Comparison of ENCODE assay signal across 16 cellular contexts in genomic region chr3:61649381-61650170, GRCh38.
DNase-seq lines count a peak whose midpoint lies in the region; ATAC-seq and TF ChIP-seq lines count a peak whose summit lies in the region.
"Had no signal": no experiment of that assay in that cellular context is flagged by ENCODE, and none has a peak within 500 bp of the region (broad histone marks: within the 10 kb centered on the region; RNA-seq: fewer than 3 reads in every experiment).

No MANE protein-coding gene starts in this region.

- peaks cover 0 to 8% of the 10 kb centered on the region in 2 donors for H3K9me3 ChIP-seq in right atrium auricular region
- H3K9me3 ChIP-seq in osteoblast (ENCODE audit: low read depth, low read length): no peaks in the 10 kb centered on the region
- no peaks in the 10 kb centered on the region for H3K9me3 ChIP-seq in vagina
- no peaks in the 10 kb centered on the region for H3K9me3 ChIP-seq in right lobe of liver
- H3K9me3 ChIP-seq: MG63 had no signal

- peak overlapping the region; percentile 22 for H3K4me2 ChIP-seq in osteoblast (ENCODE audit: insufficient read depth, low read length)

- TF ChIP-seq CTCF in right atrium auricular region (IDR thresholded peaks at IDR 0.05): no peak
- TF ChIP-seq CTCF in brain (conservative IDR thresholded peaks at IDR 0.05): no peak
- no peak for TF ChIP-seq CTCF in osteoblast (IDR thresholded peaks at IDR 0.05; ENCODE audit: extremely low read depth, low read depth, low read length)
- no peak for TF ChIP-seq CTCF in vagina (IDR thresholded peaks at IDR 0.05)
- TF ChIP-seq CTCF in right lobe of liver (IDR thresholded peaks at IDR 0.05): no peak

- H3K27me3 ChIP-seq in right atrium auricular region: no peaks in the 10 kb centered on the region
- H3K27me3 ChIP-seq in osteoblast (ENCODE audit: insufficient read depth, low read length): no peaks in the 10 kb centered on the region
- H3K27me3 ChIP-seq in vagina: no peaks in the 10 kb centered on the region
- no peaks in the 10 kb centered on the region for H3K27me3 ChIP-seq in right lobe of liver
- H3K27me3 ChIP-seq: MG63 had no signal

- H3K4me3 ChIP-seq in right atrium auricular region: no peak overlapping the region
- H3K4me3 ChIP-seq in osteoblast (ENCODE audit: insufficient read depth, low read length): no peak overlapping the region
- H3K4me3 ChIP-seq in vagina: no peak overlapping the region
- H3K4me3 ChIP-seq in right lobe of liver: no peak overlapping the region
- H3K4me3 ChIP-seq: MG63 had no signal

- peaks cover 35% of the 10 kb centered on the region for H3K4me1 Mint-ChIP-seq in brain
- H3K4me1 Mint-ChIP-seq in stimulated activated memory B cell treated with anti-CD40 and anti-IgM and Interleukin-4, amounts not matched to agents 10 μg/mL and 1 μg/mL and 100 μg/mL, for 72 hours: no peaks in the 10 kb centered on the region
- H3K4me1 Mint-ChIP-seq: CD4-positive, CD25-positive, alpha-beta regulatory T cell had no signal

- peak overlapping the region in 1 of 5 experiments; percentile 29 for H3K4me3 Mint-ChIP-seq in brain
- H3K4me3 Mint-ChIP-seq in stimulated activated memory B cell treated with anti-CD40 and anti-IgM and Interleukin-4, amounts not matched to agents 10 μg/mL and 1 μg/mL and 100 μg/mL, for 72 hours: no peak overlapping the region
- H3K4me3 Mint-ChIP-seq: CD4-positive, CD25-positive, alpha-beta regulatory T cell had no signal

- H3K36me3 Mint-ChIP-seq in brain: peaks cover 28% of the 10 kb centered on the region
- H3K36me3 Mint-ChIP-seq in stimulated activated memory B cell treated with anti-CD40 and anti-IgM and Interleukin-4, amounts not matched to agents 10 μg/mL and 1 μg/mL and 100 μg/mL, for 72 hours: no peaks in the 10 kb centered on the region
- H3K36me3 Mint-ChIP-seq: CD4-positive, CD25-positive, alpha-beta regulatory T cell had no signal

- WGBS in right lobe of liver (ENCODE audit: insufficient coverage, low coverage, low lambda C conversion rate, missing lambda C conversion rate): 69% methylated on average over 4 of the region's 5 CpGs

- no peaks in the 10 kb centered on the region for H3K36me3 ChIP-seq in right atrium auricular region
- H3K36me3 ChIP-seq in osteoblast (ENCODE audit: insufficient read depth, low read length): no peaks in the 10 kb centered on the region
- no peaks in the 10 kb centered on the region for H3K36me3 ChIP-seq in vagina
- no peaks in the 10 kb centered on the region for H3K36me3 ChIP-seq in right lobe of liver
- H3K36me3 ChIP-seq: MG63 had no signal

- H2AFZ ChIP-seq in osteoblast (ENCODE audit: low read length): no peak overlapping the region

- H4K20me1 ChIP-seq in osteoblast (ENCODE audit: insufficient read depth, low read length): peaks cover 22% of the 10 kb centered on the region

- H3K4me1 ChIP-seq in right atrium auricular region (peaks cover 0 to 48% of the 10 kb centered on the region in 2 donors), osteoblast (ENCODE audit: insufficient read depth, low read length) (no peaks in the 10 kb centered on the region), vagina (peaks cover 21% of the 10 kb centered on the region), right lobe of liver (peaks cover 0 to 13% (median 3%) of the 10 kb centered on the region in 4 donors)

- ATAC-seq in left cardiac atrium (no peak), right lobe of liver (no peak), HG03342 (IDR thresholded peaks at IDR 0.05; ENCODE audit: unreplicated experiment) (no peak)
- ATAC-seq in stimulated activated memory B cell treated with anti-CD40 and anti-IgM and Interleukin-4, amounts not matched to agents 10 μg/mL and 1 μg/mL and 100 μg/mL, for 72 hours: no peak

- H3K27ac Mint-ChIP-seq in brain: peak overlapping the region in 3 of 5 experiments; percentile 61 to 81 (median 76)
- H3K27ac Mint-ChIP-seq in stimulated activated memory B cell treated with anti-CD40 and anti-IgM and Interleukin-4, amounts not matched to agents 10 μg/mL and 1 μg/mL and 100 μg/mL, for 72 hours: no peak overlapping the region
- H3K27ac Mint-ChIP-seq: CD4-positive, CD25-positive, alpha-beta regulatory T cell had no signal

- TF ChIP-seq POLR2A in vagina (IDR thresholded peaks at IDR 0.05) (no peak), right lobe of liver (IDR thresholded peaks at IDR 0.05) (no peak)

- H3K9me3 Mint-ChIP-seq in brain: peaks cover 0 to 25% (median 5%) of the 10 kb centered on the region in 5 experiments
- H3K9me3 Mint-ChIP-seq in stimulated activated memory B cell treated with anti-CD40 and anti-IgM and Interleukin-4, amounts not matched to agents 10 μg/mL and 1 μg/mL and 100 μg/mL, for 72 hours: no peaks in the 10 kb centered on the region

- H3K27ac ChIP-seq in right atrium auricular region (peak overlapping the region; percentile 30 to 42), osteoblast (ENCODE audit: low read depth, low read length) (no peak overlapping the region), vagina (peak overlapping the region; percentile 52), right lobe of liver (no peak overlapping the region)

- intact Hi-C loops in left cardiac atrium (cut with DNase I) (no loop called here), vagina (cut with DNase I) (no loop called here), right lobe of liver (cut with DNase I) (no loop called here)

- H3K27me3 Mint-ChIP-seq in brain: no peaks in the 10 kb centered on the region
- no peaks in the 10 kb centered on the region for H3K27me3 Mint-ChIP-seq in stimulated activated memory B cell treated with anti-CD40 and anti-IgM and Interleukin-4, amounts not matched to agents 10 μg/mL and 1 μg/mL and 100 μg/mL, for 72 hours
- H3K27me3 Mint-ChIP-seq: CD4-positive, CD25-positive, alpha-beta regulatory T cell had no signal

- peaks cover 47% of the 10 kb centered on the region for H3K79me2 ChIP-seq in osteoblast (ENCODE audit: insufficient read depth, low read length)

- no peak for DNase-seq in right atrium auricular region (ENCODE audit: low spot score)
- no peak for DNase-seq in left cardiac atrium
- DNase-seq in osteoblast (ENCODE audit: insufficient read length, low spot score, missing footprints): no peak
- DNase-seq in vagina (ENCODE audit: extremely low spot score in 2 of 2): no peak
- no peak for DNase-seq in right lobe of liver
- DNase-seq: Calu3; CD4-positive, CD25-positive, alpha-beta regulatory T cell; DMS79; KG1; NCI-H1105; NCI-H1694 treated with DMSO at 0.1 percent for 48 hours; NCI-H748 treated with DMSO at 0.1 percent for 48 hours had no signal

Comparison
In these comparisons a context has a peak if more than half of its experiments do, and no peak if none do; other contexts are left out.
1. H3K27ac ChIP-seq: peak in right atrium auricular region (2 of 2) and vagina (single experiment); none in osteoblast (single experiment) and right lobe of liver (0 of 3).